ENCODE assay signal across 11 cellular contexts in the genomic region with DNA sequence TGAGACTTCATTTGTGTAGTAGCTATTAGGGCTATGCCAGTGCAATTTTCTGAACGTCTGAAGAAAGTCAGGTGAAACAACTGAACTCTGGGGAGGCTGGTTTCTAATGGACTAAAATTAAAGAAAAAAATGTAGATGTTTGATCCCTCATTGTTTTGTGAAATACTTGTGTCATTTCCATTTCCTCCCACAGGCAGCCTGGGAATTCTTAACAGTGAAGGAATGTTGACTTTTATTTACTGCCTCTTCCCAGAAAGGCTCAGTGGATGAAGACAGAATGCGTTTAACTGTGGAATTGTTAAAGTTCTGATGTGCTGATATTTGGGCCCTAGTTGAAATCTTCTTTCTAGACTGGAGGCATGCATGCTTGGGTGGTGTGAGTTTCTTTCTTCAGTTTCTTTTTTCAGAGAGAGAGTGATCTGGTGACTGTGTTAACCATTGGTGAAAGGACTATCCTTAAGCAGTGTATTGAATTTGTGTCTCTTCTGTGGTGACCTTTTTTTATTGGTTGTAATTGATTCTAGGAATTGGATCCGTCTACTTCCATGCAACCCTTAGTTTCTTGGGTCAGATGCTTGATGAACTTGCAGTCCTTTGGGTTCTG. TPM values are rescaled to one million over a fixed set of nuclear protein-coding genes. Genes with fewer than 3 reads are reported as not detected.
DNase-seq lines count a peak whose midpoint lies in the region; ATAC-seq and TF ChIP-seq lines count a peak whose summit lies in the region.
"Had no signal": no experiment of that assay in that cellular context is flagged by ENCODE, and none has a peak within 500 bp of the region (broad histone marks: within the 10 kb centered on the region; RNA-seq: fewer than 3 reads in every experiment).

No MANE protein-coding gene starts in this region.

- H3K27me3 ChIP-seq in heart right ventricle: no peaks in the 10 kb centered on the region
- H3K27me3 ChIP-seq in lower lobe of right lung (ENCODE audit: low read depth): no peaks in the 10 kb centered on the region
- H3K27me3 ChIP-seq: cardiac muscle cell, left lung had no signal

- H3K4me1 ChIP-seq in heart right ventricle (peaks cover 0 to 25% (median 15%) of the 10 kb centered on the region in 9 donors), lower lobe of right lung (no peaks in the 10 kb centered on the region)
- H3K4me1 ChIP-seq: left lung had no signal

- WGBS in heart right ventricle, 2 donors: 42 to 47% methylated on average over 3 of the region's 3 CpGs

- no peak overlapping the region for H3K4me3 ChIP-seq in heart right ventricle
- H3K4me3 ChIP-seq in lower lobe of right lung: no peak overlapping the region
- H3K4me3 ChIP-seq: cardiac muscle cell, left lung had no signal

- H3K9me3 ChIP-seq in heart right ventricle (no peaks in the 10 kb centered on the region), lower lobe of right lung (no peaks in the 10 kb centered on the region)
- H3K9me3 ChIP-seq: left lung had no signal

- intact Hi-C loops in heart right ventricle (cut with DNase I): no loop called here
- intact Hi-C loops in lower lobe of right lung (cut with DNase I): no loop called here

- DNase-seq in heart right ventricle (no peak), OCI-M2 (lab: John Stamatoyannopoulos, UW; ENCODE audit: unreplicated experiment) (no peak), HUDEP-2 (lab: John Stamatoyannopoulos, UW; ENCODE audit: unreplicated experiment in 76 of 76) (no peak), lower lobe of right lung (no peak)
- no peak for DNase-seq in stimulated activated CD8-positive, alpha-beta memory T cell treated with anti-CD3 and anti-CD28 coated beads, Interleukin-4, amount 100 ng/mL, for 48 hours
- DNase-seq: left lung, T-helper 9 cell had no signal

- H3K27ac ChIP-seq in heart right ventricle (peak overlapping the region in 9 of 10 donors; percentile 9 to 83 (median 46)), lower lobe of right lung (no peak overlapping the region)
- H3K27ac ChIP-seq: cardiac muscle cell, left lung had no signal

- H3K36me3 ChIP-seq in heart right ventricle (peaks cover 0 to 49% (median 8%) of the 10 kb centered on the region in 9 donors), lower lobe of right lung (peaks cover 18% of the 10 kb centered on the region)
- H3K36me3 ChIP-seq: cardiac muscle cell had no signal

- ATAC-seq in GM18519 (IDR thresholded peaks at IDR 0.05; ENCODE audit: low FRiP score, unreplicated experiment) (peak; percentile 69), GM21619 (IDR thresholded peaks at IDR 0.05; ENCODE audit: unreplicated experiment) (peak; percentile 93), HG03175 (IDR thresholded peaks at IDR 0.05; ENCODE audit: unreplicated experiment) (peak; percentile 84), heart right ventricle (peak in 7 of 8 donors; percentile 38 to 78 (median 58)), lower lobe of right lung (no peak)
- ATAC-seq: left lung had no signal

- TF ChIP-seq CTCF in heart right ventricle (IDR thresholded peaks at IDR 0.05) (no peak), lower lobe of right lung (IDR thresholded peaks at IDR 0.05) (no peak)

RNA-seq across cellular contexts. Expression of a gene that starts 15.5 kb away (rescaled TPM):
- total RNA-seq in heart right ventricle (1 to 10 TPM; 1.7 to 8.7 (median 4.0) TPM), lower lobe of right lung (5.9 TPM)
- polyA plus RNA-seq in heart right ventricle: under 1 TPM; 0.52 to 0.88 TPM

RNA-seq across cellular contexts. Expression of a gene that starts 44.2 kb away (rescaled TPM):
- total RNA-seq in heart right ventricle (1,000 to 10,000 TPM in 2 of 10 donors, 100 to 1,000 TPM in 8; 741 to 1,132 (median 846) TPM), lower lobe of right lung (1,544 TPM)
- 1,000 to 10,000 TPM; 1,705 to 2,340 TPM for polyA plus RNA-seq in heart right ventricle

Comparison
In these comparisons a context has a peak if more than half of its experiments do, and no peak if none do; other contexts are left out.
1. ATAC-seq: peak in GM18519 (single experiment), GM21619 (single experiment), HG03175 (single experiment) and heart right ventricle (7 of 8); none in lower lobe of right lung (0 of 2).